17 cellular contexts compared by ENCODE assay signal in genomic region chr6:136887899-136888298, GRCh38. TPM values are rescaled to one million over a fixed set of nuclear protein-coding genes. Genes with fewer than 3 reads are reported as not detected.
DNase-seq lines count a peak whose midpoint lies in the region; ATAC-seq and TF ChIP-seq lines count a peak whose summit lies in the region.
"Had no signal": no experiment of that assay in that cellular context is flagged by ENCODE, and none has a peak within 500 bp of the region (broad histone marks: within the 10 kb centered on the region; RNA-seq: fewer than 3 reads in every experiment).

No MANE protein-coding gene starts in this region.

- H2AFZ ChIP-seq in Karpas-422 (ENCODE audit: low read length) (no peak overlapping the region; the same call in 1 of the 2 replicates), GM23338 (no peak overlapping the region)

- H3K4me3 ChIP-seq in Karpas-422 (ENCODE audit: low read length), result peak overlapping the region; percentile 57
- no peak overlapping the region for H3K4me3 ChIP-seq in GM23338

- no peak for TF ChIP-seq CTCF in GM23338 (conservative IDR thresholded peaks at IDR 0.05; ENCODE audit: low read depth in 2 of 2)

- H3K36me3 ChIP-seq in Karpas-422 (ENCODE audit: insufficient read depth, low read length) (no peaks in the 10 kb centered on the region), GM23338 (ENCODE audit: insufficient read depth) (no peaks in the 10 kb centered on the region)

- DNase-seq in DMS53 treated with DMSO at 0.1 percent for 48 hours (lab: John Stamatoyannopoulos, UW; ENCODE audit: unreplicated experiment), result peak; percentile 33
- DNase-seq in Karpas-422, result peak; percentile 42
- peak; percentile 46 for DNase-seq in OCI-M1 (lab: John Stamatoyannopoulos, UW)
- DNase-seq in left kidney (ENCODE audit: low read depth, low spot score), result peak; percentile 16
- no peak for DNase-seq in NCI-H510A (lab: John Stamatoyannopoulos, UW)
- no peak for DNase-seq in GM23338 (ENCODE audit: low spot score)
- DNase-seq in activated effector memory CD4-positive, alpha-beta T cell treated with Interleukin-2 at 50 U/mL for 16 hours, result no peak
- DNase-seq: CD8-positive, alpha-beta T cell; GOT3; KG1; MM.1S; NCI-H2029; NCI-H2227 treated with DMSO at 0.1 percent for 48 hours; NCI-H526 had no signal

- H3K4me1 Mint-ChIP-seq in GM23338, result peaks cover 4% of the 10 kb centered on the region; the same call in 1 of the 3 replicates

- no peak overlapping the region for H3K27ac Mint-ChIP-seq in GM23338
- H3K27ac Mint-ChIP-seq: CD8-positive, alpha-beta T cell had no signal

- H3K4me1 ChIP-seq in Karpas-422 (ENCODE audit: low read length) (peaks cover 31% of the 10 kb centered on the region), GM23338 (ENCODE audit: insufficient read depth) (no peaks in the 10 kb centered on the region)

- no peaks in the 10 kb centered on the region for H3K9me3 ChIP-seq in Karpas-422 (ENCODE audit: low read length)

- no peak for ATAC-seq in GM23338
- ATAC-seq: CD8-positive, alpha-beta T cell had no signal

- H3K27me3 Mint-ChIP-seq in GM23338 (ENCODE audit: insufficient read depth, low read depth, poor library complexity), result no peaks in the 10 kb centered on the region

- H3K36me3 Mint-ChIP-seq in GM23338 (ENCODE audit: low read depth), result no peaks in the 10 kb centered on the region

- no peaks in the 10 kb centered on the region for H3F3A ChIP-seq in GM23338 (replicated peaks; ENCODE audit: low read depth)

- H3K4me2 ChIP-seq in Karpas-422 (ENCODE audit: low read depth, low read length, poor library complexity, severe bottlenecking) (peak overlapping the region; percentile 78), GM23338 (no peak overlapping the region)

- H3K9me2 ChIP-seq in Karpas-422 (replicated peaks; ENCODE audit: insufficient read depth, low read length), result no peaks in the 10 kb centered on the region
- no peaks in the 10 kb centered on the region for H3K9me2 ChIP-seq in GM23338 (ENCODE audit: insufficient read depth)

- H3K27me3 ChIP-seq in Karpas-422 (ENCODE audit: low read length), result no peaks in the 10 kb centered on the region
- H3K27me3 ChIP-seq in GM23338 (ENCODE audit: insufficient read depth), result no peaks in the 10 kb centered on the region

- H3K9ac ChIP-seq in Karpas-422 (ENCODE audit: low read length), result peak overlapping the region; percentile 32

- H4K20me1 ChIP-seq in Karpas-422 (ENCODE audit: insufficient read depth, low read depth, low read length), result no peaks in the 10 kb centered on the region; the same call in 1 of the 2 replicates
- H4K20me1 ChIP-seq in GM23338 (replicated peaks; ENCODE audit: insufficient read depth), result no peaks in the 10 kb centered on the region

- H3K27ac ChIP-seq in Karpas-422 (ENCODE audit: low read length) (peak overlapping the region; percentile 68), GM23338 (ENCODE audit: low read depth) (no peak overlapping the region)
- H3K27ac ChIP-seq: HL-60 had no signal

- H3K4me3 Mint-ChIP-seq in GM23338, result no peak overlapping the region
- H3K4me3 Mint-ChIP-seq: CD8-positive, alpha-beta T cell had no signal

- no peaks in the 10 kb centered on the region for H3K9me3 Mint-ChIP-seq in GM23338
- H3K9me3 Mint-ChIP-seq: CD8-positive, alpha-beta T cell had no signal

- H3K79me2 ChIP-seq in Karpas-422 (ENCODE audit: low read length) (peaks cover 15% of the 10 kb centered on the region; the same call in 1 of the 2 replicates), GM23338 (replicated peaks; ENCODE audit: insufficient read depth) (no peaks in the 10 kb centered on the region)

TF ChIP-seq in GM23338, 12 proteins besides CTCF, POLR2A, EP300 and RAD21:
- TF ChIP-seq POLR2AphosphoS5 (IDR thresholded peaks at IDR 0.05; ENCODE audit: low read depth), result no peak
- TF ChIP-seq REST (IDR thresholded peaks at IDR 0.05; ENCODE audit: unreplicated experiment), result no peak
- TF ChIP-seq EZH2phosphoT487 (IDR thresholded peaks at IDR 0.05; ENCODE audit: unreplicated experiment), result no peak
- no peak for TF ChIP-seq STAT1 (IDR thresholded peaks at IDR 0.05; ENCODE audit: unreplicated experiment)
- TF ChIP-seq EZH2 (IDR thresholded peaks at IDR 0.05; ENCODE audit: low read depth, unreplicated experiment), result no peak
- TF ChIP-seq NANOG (IDR thresholded peaks at IDR 0.05; ENCODE audit: borderline replicate concordance), result no peak
- TF ChIP-seq JUNB (IDR thresholded peaks at IDR 0.05; ENCODE audit: unreplicated experiment), result no peak
- TF ChIP-seq ZNF114 (CRISPR knock-in tag; IDR thresholded peaks at IDR 0.05), result no peak
TF ChIP-seq in GM23338: peak in this region for 0.

RNA-seq across cellular contexts. Expression of gene SLC35D3, which starts 34.2 kb away (rescaled TPM):
- not detected in 2 replicates for total RNA-seq in Karpas-422 (2014; rRNA removed; shearing (Covaris generic); ENCODE audit: low replicate concordance)
- 0.59 and 1.5 TPM in 2 replicates for total RNA-seq in GM23338 (2014; rRNA removed; shearing (Covaris generic))
- polyA plus RNA-seq in GM23338 (2016; fragmentation: Nextera tagmentation; extraction: Ambion mirVana), result 1.0 and 1.6 TPM in 2 replicates
- total RNA-seq: CD8-positive, alpha-beta T cell; Daoy had no signal
- polyA plus RNA-seq: BJ had no signal

Comparison
In these comparisons a context has a peak if more than half of its experiments do, and no peak if none do; other contexts are left out.
1. DNase-seq: peak in DMS53 treated with DMSO at 0.1 percent for 48 hours (single experiment), Karpas-422 (single experiment), OCI-M1 (single experiment) and left kidney (single experiment); none in NCI-H510A (single experiment), GM23338 (single experiment) and activated effector memory CD4-positive, alpha-beta T cell treated with Interleukin-2 at 50 U/mL for 16 hours (single experiment).